ENCODE assay signal across 16 cellular contexts in the genomic region with DNA sequence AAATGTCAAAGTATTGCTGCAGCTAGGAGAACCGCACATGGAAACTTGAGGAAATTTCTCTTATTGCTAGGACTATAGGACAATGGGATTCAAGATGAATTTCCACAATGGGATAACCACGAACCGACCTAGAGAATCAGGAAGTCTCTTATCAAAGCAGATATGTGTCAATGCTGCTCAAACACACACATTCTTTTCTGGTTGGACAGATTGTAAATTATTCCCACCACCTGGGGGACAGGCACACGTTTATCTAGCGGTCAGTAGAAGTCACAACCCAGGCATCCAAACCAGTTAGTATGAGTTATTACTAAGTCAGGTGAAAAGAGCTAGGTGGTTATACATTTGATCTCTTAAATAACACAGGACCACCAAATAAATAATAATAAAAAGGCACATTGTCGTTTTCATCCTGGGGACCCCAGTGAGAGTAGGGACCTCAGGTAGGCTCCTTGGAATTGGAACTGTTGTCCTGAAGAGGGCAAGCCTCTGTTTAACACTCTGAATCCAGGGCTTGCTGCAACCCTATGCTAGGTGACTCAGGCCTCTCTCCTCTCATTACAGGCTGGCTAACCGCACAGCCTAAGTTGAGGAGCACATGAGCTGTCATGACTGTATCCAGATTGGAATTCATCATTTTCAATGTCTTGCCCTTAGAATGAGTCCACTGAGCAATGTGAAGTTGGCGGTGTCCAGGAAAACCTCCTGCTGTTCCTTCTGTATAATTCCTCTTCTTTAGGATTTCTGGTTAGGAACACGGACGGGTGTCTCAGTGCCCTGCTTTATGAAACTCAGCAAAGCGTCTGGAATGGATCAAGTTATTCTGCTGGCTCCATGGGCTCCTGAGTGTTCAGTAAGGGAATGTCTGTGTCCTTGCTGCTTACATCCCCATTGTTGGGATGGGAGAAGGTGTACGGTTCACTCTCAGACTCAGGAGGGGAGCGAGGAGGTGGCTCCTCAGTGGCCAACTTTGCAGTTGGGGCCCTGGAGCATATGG. TPM values are rescaled to one million over a fixed set of nuclear protein-coding genes. Genes with fewer than 3 reads are reported as not detected.
DNase-seq lines count a peak whose midpoint lies in the region; FAIRE-seq and TF ChIP-seq lines count a peak whose summit lies in the region.
"Had no signal": no experiment of that assay in that cellular context is flagged by ENCODE, and none has a peak within 500 bp of the region (broad histone marks: within the 10 kb centered on the region; RNA-seq: fewer than 3 reads in every experiment).

No MANE protein-coding gene starts in this region.

- H3K27me3 ChIP-seq in AG04450 (ENCODE audit: control insufficient read depth, insufficient read depth, low read length) (no peaks in the 10 kb centered on the region), keratinocyte (ENCODE audit: control insufficient read depth, extremely low read depth, insufficient read depth, low read length) (no peaks in the 10 kb centered on the region), suprapubic skin (no peaks in the 10 kb centered on the region)
- H3K27me3 ChIP-seq: BLaER1 treated with 17β-estradiol and CSF1 and Interleukin-3, amounts not matched to agents 10 nM and 100 nM; body of pancreas; vagina had no signal

- H3K9ac ChIP-seq in keratinocyte (ENCODE audit: control insufficient read depth, extremely low read depth, insufficient read depth, low read length): no peak overlapping the region
- H3K9ac ChIP-seq: BLaER1 treated with 17β-estradiol and CSF1 and Interleukin-3, amounts not matched to agents 10 nM and 100 nM had no signal

- peaks cover 3% of the 10 kb centered on the region for H3K9me1 ChIP-seq in keratinocyte (ENCODE audit: control insufficient read depth, extremely low read depth, insufficient read depth, low read length)

- no peak overlapping the region for H3K4me2 ChIP-seq in keratinocyte (ENCODE audit: control insufficient read depth, extremely low read depth, insufficient read depth, low read depth, low read length)
- H3K4me2 ChIP-seq: BLaER1 treated with 17β-estradiol and CSF1 and Interleukin-3, amounts not matched to agents 10 nM and 100 nM had no signal

- no peak for TF ChIP-seq POLR2A in suprapubic skin (IDR thresholded peaks at IDR 0.05)

- no peaks in the 10 kb centered on the region for H4K20me1 ChIP-seq in keratinocyte (ENCODE audit: control insufficient read depth, extremely low read depth, insufficient read depth, low read length)

- H3K4me3 ChIP-seq in AG04450 (ENCODE audit: low read depth, low read length): no peak overlapping the region
- no peak overlapping the region for H3K4me3 ChIP-seq in keratinocyte (ENCODE audit: control insufficient read depth in 2 of 3, extremely low read depth in 1 of 3, insufficient read depth in 2 of 3, low read depth in 1 of 3, low read length in 3 of 3)
- H3K4me3 ChIP-seq in suprapubic skin: no peak overlapping the region
- H3K4me3 ChIP-seq: BLaER1 treated with 17β-estradiol and CSF1 and Interleukin-3, amounts not matched to agents 10 nM and 100 nM; body of pancreas; SK-N-MC; vagina had no signal

- CTCF ChIA-PET in AG04450 (lab: Charles Lee): interaction anchor here (0.5 to 2.9 kb wide), 7 partner anchors 12 to 68 kb away, joined by 3 to 7 read pairs (median 3); no protein-coding TSS in a partner anchor
- CTCF ChIA-PET in HEK293T (lab: Yijun Ruan, JAX): no interaction called here

- peak; percentile 85 for DNase-seq in AG04450 (ENCODE audit: low read depth, low spot score)
- DNase-seq in HS-5 (ENCODE audit: low read depth): peak; percentile 93
- peak; percentile 93 for DNase-seq in astrocyte of the hippocampus (ENCODE audit: low read depth, low spot score)
- no peak for DNase-seq in keratinocyte (ENCODE audit: low read depth, low spot score)
- DNase-seq in globus pallidus (ENCODE audit: low spot score): no peak
- DNase-seq in suprapubic skin (ENCODE audit: low spot score in 2 of 2): no peak
- DNase-seq in HEK293T (ENCODE audit: extremely low spot score): no peak
- DNase-seq in NCI-H82 (lab: John Stamatoyannopoulos, UW): no peak
- DNase-seq: activated CD4-positive, CD25-positive, alpha-beta regulatory T cell; activated T-cell treated with anti-CD3 and anti-CD28 coated beads, Interleukin-2, amount 50 U/mL, for 1 hour; body of pancreas; NCI-H1417 treated with DMSO at 0.1 percent for 48 hours; stimulated activated CD4-positive, alpha-beta T cell treated with anti-CD3 and anti-CD28 coated beads, Interleukin-12 subunit alpha, Interleukin-12 subunit beta, amount 100 ng/mL, for 4 hours had no signal

- peak; percentile 17; the same call in 1 of the 2 replicates for TF ChIP-seq CTCF in AG04450 (IDR thresholded peaks at IDR 0.05; ENCODE audit: low read depth, low read length)
- no peak for TF ChIP-seq CTCF in keratinocyte (optimal IDR thresholded peaks at IDR 0.05 in 1 of 3, IDR thresholded peaks at IDR 0.05 in 1 of 3, conservative IDR thresholded peaks at IDR 0.05 in 1 of 3; ENCODE audit: extremely low read depth in 1 of 3, insufficient read depth in 2 of 3, low read length in 3 of 3)
- no peak for TF ChIP-seq CTCF in suprapubic skin (IDR thresholded peaks at IDR 0.05)

- H2AFZ ChIP-seq in keratinocyte (ENCODE audit: control insufficient read depth, low read length): no peak overlapping the region

- peaks cover 32% of the 10 kb centered on the region for H3K79me2 ChIP-seq in keratinocyte (ENCODE audit: control insufficient read depth, insufficient read depth, low read length)

- H3K36me3 ChIP-seq in keratinocyte (ENCODE audit: control insufficient read depth in 2 of 2, extremely low read depth in 1 of 2, insufficient read depth in 2 of 2, low read length in 2 of 2) (peaks cover 46 to 62% of the 10 kb centered on the region in 2 experiments), suprapubic skin (peaks cover 17% of the 10 kb centered on the region)

- H3K4me1 ChIP-seq in keratinocyte (ENCODE audit: control insufficient read depth, extremely low read depth, insufficient read depth, low read length) (peaks cover 22% of the 10 kb centered on the region), suprapubic skin (peaks cover 14% of the 10 kb centered on the region)
- H3K4me1 ChIP-seq: vagina had no signal

- peak overlapping the region; percentile 84 for H3K27ac ChIP-seq in AG04450 (ENCODE audit: low read depth, low read length)
- H3K27ac ChIP-seq in keratinocyte (ENCODE audit: control insufficient read depth, insufficient read depth, low read length): no peak overlapping the region
- no peak overlapping the region for H3K27ac ChIP-seq in suprapubic skin
- H3K27ac ChIP-seq: BLaER1 treated with 17β-estradiol and CSF1 and Interleukin-3, amounts not matched to agents 10 nM and 100 nM; body of pancreas; SK-N-MC; vagina had no signal

- peak; percentile 80 for FAIRE-seq in keratinocyte (lab: Jason Lieb, UNC)

- H3K9me3 ChIP-seq in AG04450 (ENCODE audit: control insufficient read depth, insufficient read depth, low read length) (no peaks in the 10 kb centered on the region; the same call in 1 of the 2 replicates), keratinocyte (ENCODE audit: control insufficient read depth, low read depth, low read length) (no peaks in the 10 kb centered on the region), suprapubic skin (no peaks in the 10 kb centered on the region)
- H3K9me3 ChIP-seq: body of pancreas, vagina had no signal

- dilution Hi-C loops in keratinocyte (cut with MboI; ENCODE audit: extremely low pct_ligation_motif_present, low sequenced_read_pairs): no loop called here

- POLR2A ChIA-PET in AG04450 (lab: Yijun Ruan, JAX): interaction anchor here (0.7 to 1.7 kb wide), 3 partner anchors 28 to 50 kb away, joined by 3 to 10 read pairs (median 3); no protein-coding TSS in a partner anchor
- POLR2A ChIA-PET in HEK293T (lab: Yijun Ruan, JAX): no interaction called here

- 86% methylated on average over 13 of the region's 13 CpGs for WGBS in suprapubic skin

- no peak for TF ChIP-seq EP300 in suprapubic skin (IDR thresholded peaks at IDR 0.05)

TF ChIP-seq in HEK293T, 16 proteins besides CTCF, POLR2A, EP300 and RAD21:
- TF ChIP-seq FOXM1 (IDR thresholded peaks at IDR 0.05; ENCODE audit: borderline replicate concordance) (no peak), FOXK2 (IDR thresholded peaks at IDR 0.05) (no peak), ZNF384 (IDR thresholded peaks at IDR 0.05) (no peak), TARDBP (IDR thresholded peaks at IDR 0.05) (no peak), FOXA1 (IDR thresholded peaks at IDR 0.05) (no peak), SUZ12 (IDR thresholded peaks at IDR 0.05) (no peak), SP1 (IDR thresholded peaks at IDR 0.05) (no peak), BHLHE40 (IDR thresholded peaks at IDR 0.05; ENCODE audit: borderline replicate concordance) (no peak), HDGF (IDR thresholded peaks at IDR 0.05; ENCODE audit: borderline replicate concordance) (no peak), L3MBTL2 (conservative IDR thresholded peaks at IDR 0.05) (no peak), ARNT (IDR thresholded peaks at IDR 0.05) (no peak), LEF1 (IDR thresholded peaks at IDR 0.05; ENCODE audit: borderline replicate concordance) (no peak), CTBP1 (IDR thresholded peaks at IDR 0.05; ENCODE audit: borderline replicate concordance) (no peak)
- TF ChIP-seq, protein P1, sequence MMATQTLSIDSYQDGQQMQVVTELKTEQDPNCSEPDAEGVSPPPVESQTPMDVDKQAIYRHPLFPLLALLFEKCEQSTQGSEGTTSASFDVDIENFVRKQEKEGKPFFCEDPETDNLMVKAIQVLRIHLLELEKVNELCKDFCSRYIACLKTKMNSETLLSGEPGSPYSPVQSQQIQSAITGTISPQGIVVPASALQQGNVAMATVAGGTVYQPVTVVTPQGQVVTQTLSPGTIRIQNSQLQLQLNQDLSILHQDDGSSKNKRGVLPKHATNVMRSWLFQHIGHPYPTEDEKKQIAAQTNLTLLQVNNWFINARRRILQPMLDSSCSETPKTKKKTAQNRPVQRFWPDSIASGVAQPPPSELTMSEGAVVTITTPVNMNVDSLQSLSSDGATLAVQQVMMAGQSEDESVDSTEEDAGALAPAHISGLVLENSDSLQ (IDR thresholded peaks at IDR 0.05): no peak

RNA-seq across cellular contexts. Expression of a gene that starts 59.0 kb away (rescaled TPM):
- polyA plus RNA-seq in AG04450 (2011; rRNA removed) (4.3 and 4.8 TPM in 2 replicates), keratinocyte (0.08 TPM in 1 of 3 replicates, not detected in the others)
- polyA minus RNA-seq in AG04450 (2011; rRNA and poly(A)+ RNA removed): 0.60 and 0.91 TPM in 2 replicates
- polyA plus RNA-seq in keratinocyte (2011; ENCODE audit: low read depth): not detected
- not detected in 2 replicates for polyA plus RNA-seq in keratinocyte (2011; cell fraction: cytosol; rRNA removed)
- polyA plus RNA-seq in keratinocyte (2011; cell fraction: nucleus; rRNA removed): 0.16 TPM in 1 of 2 replicates, not detected in the other
- not detected in 2 replicates for polyA plus RNA-seq in keratinocyte (2012; ENCODE audit: low replicate concordance)
- polyA minus RNA-seq in keratinocyte: 0.20 TPM in 1 of 3 replicates, not detected in the others
- polyA minus RNA-seq in keratinocyte (2011; cell fraction: cytosol; rRNA and poly(A)+ RNA removed): not detected
- 0.63 TPM in 1 of 2 replicates, not detected in the other for polyA minus RNA-seq in keratinocyte (2011; cell fraction: nucleus; rRNA and poly(A)+ RNA removed)
- 10 to 100 TPM; 27.4 to 42.3 (median 29.3) TPM for total RNA-seq in suprapubic skin

Comparison
In these comparisons a context has a peak if more than half of its experiments do, and no peak if none do; other contexts are left out.
1. DNase-seq: peak in AG04450 (single experiment), HS-5 (single experiment) and astrocyte of the hippocampus (single experiment); none in keratinocyte (single experiment), globus pallidus (single experiment), suprapubic skin (0 of 2), HEK293T (single experiment) and NCI-H82 (single experiment).